1 cellular context compared by ENCODE assay signal in the genomic region with DNA sequence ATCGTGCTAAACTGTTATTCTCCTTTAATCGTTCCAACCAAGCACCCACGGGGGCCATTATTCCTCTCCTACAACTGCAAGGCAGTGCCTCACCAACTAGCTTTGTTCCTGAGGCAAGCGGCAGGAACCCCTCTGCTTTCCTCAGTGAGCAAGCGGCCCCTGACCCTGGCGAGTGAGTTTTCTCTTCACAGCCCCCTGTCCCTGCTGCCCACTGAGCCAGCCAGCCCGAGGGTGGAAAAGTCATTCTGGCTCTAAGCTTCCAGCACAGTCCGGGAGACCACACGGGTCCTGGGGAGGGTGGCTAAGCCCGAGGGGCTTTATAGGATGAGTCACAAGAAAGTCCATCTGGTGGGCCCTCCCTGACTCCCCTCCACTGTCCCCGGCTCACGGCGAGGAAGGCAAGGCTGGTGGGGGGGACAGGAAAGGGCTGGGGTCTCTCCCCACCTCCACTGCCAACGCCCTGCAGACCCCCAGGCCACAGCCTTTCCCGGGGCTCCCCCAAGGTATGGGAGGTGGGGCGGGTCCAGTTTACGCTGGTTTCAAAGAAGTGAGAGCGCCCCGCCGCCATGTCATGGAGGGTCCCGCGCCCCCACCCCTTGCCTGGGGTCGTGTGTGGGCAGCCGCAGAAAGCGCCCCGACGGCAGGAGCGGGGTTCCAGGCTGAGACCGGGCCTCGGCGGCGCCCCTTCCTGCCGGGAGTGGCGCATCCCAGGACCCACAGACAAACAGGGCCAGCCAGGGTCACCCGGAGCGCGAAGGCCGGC.
TF ChIP-seq lines count a peak whose summit lies in the region.

No MANE protein-coding gene starts in this region.

TF ChIP-seq in neural cell, 6 proteins besides CTCF, POLR2A, EP300 and RAD21 (continued from another document):
- TF ChIP-seq, protein P1, sequence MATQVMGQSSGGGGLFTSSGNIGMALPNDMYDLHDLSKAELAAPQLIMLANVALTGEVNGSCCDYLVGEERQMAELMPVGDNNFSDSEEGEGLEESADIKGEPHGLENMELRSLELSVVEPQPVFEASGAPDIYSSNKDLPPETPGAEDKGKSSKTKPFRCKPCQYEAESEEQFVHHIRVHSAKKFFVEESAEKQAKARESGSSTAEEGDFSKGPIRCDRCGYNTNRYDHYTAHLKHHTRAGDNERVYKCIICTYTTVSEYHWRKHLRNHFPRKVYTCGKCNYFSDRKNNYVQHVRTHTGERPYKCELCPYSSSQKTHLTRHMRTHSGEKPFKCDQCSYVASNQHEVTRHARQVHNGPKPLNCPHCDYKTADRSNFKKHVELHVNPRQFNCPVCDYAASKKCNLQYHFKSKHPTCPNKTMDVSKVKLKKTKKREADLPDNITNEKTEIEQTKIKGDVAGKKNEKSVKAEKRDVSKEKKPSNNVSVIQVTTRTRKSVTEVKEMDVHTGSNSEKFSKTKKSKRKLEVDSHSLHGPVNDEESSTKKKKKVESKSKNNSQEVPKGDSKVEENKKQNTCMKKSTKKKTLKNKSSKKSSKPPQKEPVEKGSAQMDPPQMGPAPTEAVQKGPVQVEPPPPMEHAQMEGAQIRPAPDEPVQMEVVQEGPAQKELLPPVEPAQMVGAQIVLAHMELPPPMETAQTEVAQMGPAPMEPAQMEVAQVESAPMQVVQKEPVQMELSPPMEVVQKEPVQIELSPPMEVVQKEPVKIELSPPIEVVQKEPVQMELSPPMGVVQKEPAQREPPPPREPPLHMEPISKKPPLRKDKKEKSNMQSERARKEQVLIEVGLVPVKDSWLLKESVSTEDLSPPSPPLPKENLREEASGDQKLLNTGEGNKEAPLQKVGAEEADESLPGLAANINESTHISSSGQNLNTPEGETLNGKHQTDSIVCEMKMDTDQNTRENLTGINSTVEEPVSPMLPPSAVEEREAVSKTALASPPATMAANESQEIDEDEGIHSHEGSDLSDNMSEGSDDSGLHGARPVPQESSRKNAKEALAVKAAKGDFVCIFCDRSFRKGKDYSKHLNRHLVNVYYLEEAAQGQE (IDR thresholded peaks at IDR 0.05; ENCODE audit: borderline replicate concordance), result no peak
- TF ChIP-seq TAF1 (IDR thresholded peaks at IDR 0.05; ENCODE audit: low read depth), result no peak
- no peak for TF ChIP-seq SMC3 (conservative IDR thresholded peaks at IDR 0.05; ENCODE audit: poor library complexity)
- TF ChIP-seq MXI1 (conservative IDR thresholded peaks at IDR 0.05; ENCODE audit: poor library complexity, severe bottlenecking), result no peak
